17 cellular contexts compared by ENCODE assay signal in genomic region chr11:130612291-130612802, GRCh38.
DNase-seq lines count a peak whose midpoint lies in the region; ATAC-seq and TF ChIP-seq lines count a peak whose summit lies in the region.
"Had no signal": no experiment of that assay in that cellular context is flagged by ENCODE, and none has a peak within 500 bp of the region (broad histone marks: within the 10 kb centered on the region; RNA-seq: fewer than 3 reads in every experiment).

No MANE protein-coding gene starts in this region.

- no peaks in the 10 kb centered on the region for H3K36me3 ChIP-seq in right atrium auricular region
- H3K36me3 ChIP-seq in upper lobe of right lung: no peaks in the 10 kb centered on the region
- no peaks in the 10 kb centered on the region for H3K36me3 ChIP-seq in tibial nerve
- H3K36me3 ChIP-seq: gastroesophageal sphincter had no signal

- POLR2A ChIA-PET in activated CD4-positive, alpha-beta T cell treated with anti-CD3 and anti-CD28 coated beads for 36 hours (lab: Charles Lee): no interaction called here

- TF ChIP-seq CTCF in right atrium auricular region (IDR thresholded peaks at IDR 0.05) (no peak), upper lobe of right lung (IDR thresholded peaks at IDR 0.05) (no peak), tibial nerve (IDR thresholded peaks at IDR 0.05) (no peak)

- no peak for DNase-seq in activated CD4-positive, alpha-beta T cell treated with anti-CD3 and anti-CD28 coated beads for 36 hours
- no peak for DNase-seq in activated CD4-positive, alpha-beta T cell treated with anti-CD3 and anti-CD28 coated beads, Interleukin-2, amount 10 ng/mL, durations not matched to agents 24 days and 14 days
- peak; percentile 89 for DNase-seq in astrocyte of the hippocampus (ENCODE audit: low read depth, low spot score)
- no peak for DNase-seq in right atrium auricular region (ENCODE audit: low spot score)
- no peak for DNase-seq in upper lobe of right lung
- no peak for DNase-seq in kidney glomerular epithelial cell (lab: John Stamatoyannopoulos, UW)
- DNase-seq in DMS153 treated with DMSO at 0.1 percent for 48 hours (lab: John Stamatoyannopoulos, UW; ENCODE audit: unreplicated experiment): no peak
- no peak for DNase-seq in tibial nerve (ENCODE audit: low spot score in 2 of 2)
- DNase-seq: KG1, NCI-H187, NCI-H69, SHP77 had no signal

- CTCF ChIA-PET in activated CD4-positive, alpha-beta T cell treated with anti-CD3 and anti-CD28 coated beads for 36 hours (lab: Charles Lee): no interaction called here

- TF ChIP-seq POLR2A in tibial nerve (IDR thresholded peaks at IDR 0.05): no peak

- H3K4me3 Mint-ChIP-seq in activated CD4-positive, alpha-beta T cell treated with anti-CD3 and anti-CD28 coated beads for 36 hours: no peak overlapping the region
- no peak overlapping the region for H3K4me3 Mint-ChIP-seq in activated CD4-positive, alpha-beta T cell treated with anti-CD3 and anti-CD28 coated beads, Interleukin-2, amount 10 ng/mL, durations not matched to agents 24 days and 14 days
- H3K4me3 Mint-ChIP-seq: activated naive CD4-positive, alpha-beta T cell treated with anti-CD3 and anti-CD28 coated beads, Interleukin-2, amount 50 U/mL, for 24 hours; nephron had no signal

- no peak for ATAC-seq in activated CD4-positive, alpha-beta T cell treated with anti-CD3 and anti-CD28 coated beads for 36 hours
- peak; percentile 40 for ATAC-seq in upper lobe of right lung
- ATAC-seq: gastroesophageal sphincter, sciatic nerve had no signal

- H3K27me3 ChIP-seq in right atrium auricular region (no peaks in the 10 kb centered on the region), upper lobe of right lung (no peaks in the 10 kb centered on the region), tibial nerve (no peaks in the 10 kb centered on the region)
- H3K27me3 ChIP-seq: gastroesophageal sphincter had no signal

- H3K27ac ChIP-seq in right atrium auricular region (peak overlapping the region; percentile 28 to 78), upper lobe of right lung (no peak overlapping the region), tibial nerve (peak overlapping the region in 1 of 4 donors; percentile 34)
- H3K27ac ChIP-seq: 22Rv1 had no signal

- H3K27me3 Mint-ChIP-seq in activated CD4-positive, alpha-beta T cell treated with anti-CD3 and anti-CD28 coated beads for 36 hours: peaks cover 2% of the 10 kb centered on the region
- peaks cover 2% of the 10 kb centered on the region for H3K27me3 Mint-ChIP-seq in activated CD4-positive, alpha-beta T cell treated with anti-CD3 and anti-CD28 coated beads, Interleukin-2, amount 10 ng/mL, durations not matched to agents 24 days and 14 days
- H3K27me3 Mint-ChIP-seq: activated naive CD4-positive, alpha-beta T cell treated with anti-CD3 and anti-CD28 coated beads, Interleukin-2, amount 50 U/mL, for 24 hours had no signal

- H3K9me3 Mint-ChIP-seq in activated CD4-positive, alpha-beta T cell treated with anti-CD3 and anti-CD28 coated beads for 36 hours (ENCODE audit: low read depth): no peaks in the 10 kb centered on the region
- no peaks in the 10 kb centered on the region for H3K9me3 Mint-ChIP-seq in activated CD4-positive, alpha-beta T cell treated with anti-CD3 and anti-CD28 coated beads, Interleukin-2, amount 10 ng/mL, durations not matched to agents 24 days and 14 days
- H3K9me3 Mint-ChIP-seq: activated naive CD4-positive, alpha-beta T cell treated with anti-CD3 and anti-CD28 coated beads, Interleukin-2, amount 50 U/mL, for 24 hours; nephron had no signal

- peaks cover 0 to 45% of the 10 kb centered on the region in 2 donors for H3K4me1 ChIP-seq in right atrium auricular region
- H3K4me1 ChIP-seq in upper lobe of right lung: no peaks in the 10 kb centered on the region
- H3K4me1 ChIP-seq in tibial nerve: peaks cover 0 to 41% (median 30%) of the 10 kb centered on the region in 4 donors

- H3K9me3 ChIP-seq in right atrium auricular region: no peaks in the 10 kb centered on the region
- H3K9me3 ChIP-seq in upper lobe of right lung: no peaks in the 10 kb centered on the region
- H3K9me3 ChIP-seq in tibial nerve: no peaks in the 10 kb centered on the region
- H3K9me3 ChIP-seq: gastroesophageal sphincter had no signal

- no peak for TF ChIP-seq EP300 in tibial nerve (IDR thresholded peaks at IDR 0.05)

- intact Hi-C loops in activated CD4-positive, alpha-beta T cell treated with anti-CD3 and anti-CD28 coated beads for 36 hours (cut with DNase I, micrococcal nuclease): no loop called here
- intact Hi-C loops in activated CD4-positive, alpha-beta T cell treated with anti-CD3 and anti-CD28 coated beads, Interleukin-2, amount 10 ng/mL, durations not matched to agents 24 days and 14 days (cut with micrococcal nuclease): no loop called here
- intact Hi-C loops in upper lobe of right lung (cut with DNase I): no loop called here

- WGBS in tibial nerve, 2 donors: 90 to 93% methylated on average over 2 of the region's 2 CpGs

- H3K4me3 ChIP-seq in right atrium auricular region (no peak overlapping the region), upper lobe of right lung (no peak overlapping the region), tibial nerve (no peak overlapping the region)
- H3K4me3 ChIP-seq: gastroesophageal sphincter had no signal

- no peaks in the 10 kb centered on the region for H3K36me3 Mint-ChIP-seq in activated CD4-positive, alpha-beta T cell treated with anti-CD3 and anti-CD28 coated beads for 36 hours (ENCODE audit: low read depth)
- H3K36me3 Mint-ChIP-seq in activated CD4-positive, alpha-beta T cell treated with anti-CD3 and anti-CD28 coated beads, Interleukin-2, amount 10 ng/mL, durations not matched to agents 24 days and 14 days (ENCODE audit: low read depth): no peaks in the 10 kb centered on the region
- H3K36me3 Mint-ChIP-seq: activated naive CD4-positive, alpha-beta T cell treated with anti-CD3 and anti-CD28 coated beads, Interleukin-2, amount 50 U/mL, for 24 hours had no signal

- peak overlapping the region; percentile 27 for H3K27ac Mint-ChIP-seq in activated CD4-positive, alpha-beta T cell treated with anti-CD3 and anti-CD28 coated beads for 36 hours
- no peak overlapping the region for H3K27ac Mint-ChIP-seq in activated CD4-positive, alpha-beta T cell treated with anti-CD3 and anti-CD28 coated beads, Interleukin-2, amount 10 ng/mL, durations not matched to agents 24 days and 14 days
- H3K27ac Mint-ChIP-seq: activated naive CD4-positive, alpha-beta T cell treated with anti-CD3 and anti-CD28 coated beads, Interleukin-2, amount 50 U/mL, for 24 hours had no signal

- no peaks in the 10 kb centered on the region for H3K4me1 Mint-ChIP-seq in activated CD4-positive, alpha-beta T cell treated with anti-CD3 and anti-CD28 coated beads for 36 hours
- no peaks in the 10 kb centered on the region for H3K4me1 Mint-ChIP-seq in activated CD4-positive, alpha-beta T cell treated with anti-CD3 and anti-CD28 coated beads, Interleukin-2, amount 10 ng/mL, durations not matched to agents 24 days and 14 days
- H3K4me1 Mint-ChIP-seq: activated naive CD4-positive, alpha-beta T cell treated with anti-CD3 and anti-CD28 coated beads, Interleukin-2, amount 50 U/mL, for 24 hours had no signal
